12 cellular contexts compared by ENCODE assay signal in the genomic region with DNA sequence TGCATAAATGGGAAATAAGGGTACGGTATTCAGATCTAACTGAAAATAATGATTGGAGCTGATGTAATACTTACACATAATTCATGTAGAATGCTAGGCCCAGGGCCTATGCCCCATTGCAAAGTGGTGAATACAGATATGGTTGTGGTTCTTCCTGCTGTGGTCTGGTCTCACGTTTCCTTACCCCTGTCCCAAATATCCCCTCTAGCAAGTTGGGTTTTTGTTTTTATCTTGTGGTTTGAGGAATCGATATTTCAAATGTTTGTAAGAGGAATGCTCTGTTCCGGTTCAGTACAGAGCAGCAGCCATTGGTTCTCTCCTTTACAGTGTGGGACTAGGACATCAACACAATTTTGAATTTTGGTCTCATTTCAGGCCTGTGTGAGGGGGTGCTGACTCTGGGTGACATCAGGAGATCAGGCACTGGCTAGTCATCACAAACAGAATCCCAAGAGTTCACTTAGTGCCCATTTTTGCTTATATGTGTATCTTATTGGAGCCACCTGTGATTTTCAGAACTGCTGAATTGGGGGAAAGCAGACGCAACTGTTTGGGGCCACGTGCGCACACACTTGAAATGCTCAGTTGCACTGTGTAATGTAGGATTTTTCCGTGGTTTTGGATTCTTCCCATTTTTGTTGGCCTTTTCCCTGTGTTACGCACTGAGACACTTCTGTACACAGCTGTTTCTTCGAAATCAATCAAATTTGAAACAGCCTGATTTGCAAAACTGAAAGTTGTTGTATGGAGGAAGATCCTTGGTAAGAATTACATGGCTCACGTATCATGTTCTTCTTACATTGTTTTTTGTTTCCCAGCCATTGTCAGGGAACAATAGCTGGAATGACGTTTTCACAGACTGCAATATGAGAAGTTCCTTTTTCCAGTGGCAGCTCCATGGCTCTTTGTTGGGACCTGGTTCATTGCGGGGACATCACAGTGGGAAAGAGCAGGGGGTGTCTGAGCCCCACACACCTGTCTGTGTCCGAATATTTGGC. TPM values are rescaled to one million over a fixed set of nuclear protein-coding genes. Genes with fewer than 3 reads are reported as not detected.
DNase-seq lines count a peak whose midpoint lies in the region; ATAC-seq and TF ChIP-seq lines count a peak whose summit lies in the region.
"Had no signal": no experiment of that assay in that cellular context is flagged by ENCODE, and none has a peak within 500 bp of the region (broad histone marks: within the 10 kb centered on the region; RNA-seq: fewer than 3 reads in every experiment).

No MANE protein-coding gene starts in this region.

- DNase-seq in CMK (ENCODE audit: low read depth) = peak; percentile 48
- peak; percentile 48 for DNase-seq in NCI-H2029 treated with DMSO at 0.1 percent for 48 hours (lab: John Stamatoyannopoulos, UW)
- peak; percentile 23 for DNase-seq in endodermal cell
- DNase-seq in myocyte (ENCODE audit: low read depth) = peak; percentile 67
- DNase-seq in Peyer's patch = no peak
- no peak for DNase-seq in GM19240 (ENCODE audit: insufficient read length, low spot score)
- DNase-seq in stimulated activated CD8-positive, alpha-beta memory T cell treated with anti-CD3 and anti-CD28 coated beads, Interleukin-4, amount 100 ng/mL, for 48 hours = no peak
- DNase-seq: activated CD4-positive, CD25-positive, alpha-beta regulatory T cell; CD8-positive, alpha-beta T cell; right lobe of liver; SHP77 had no signal

- H3K9ac ChIP-seq in endodermal cell (ENCODE audit: extremely low read depth, low read length, poor library complexity, severe bottlenecking) = no peak overlapping the region

- TF ChIP-seq CTCF in endodermal cell (conservative IDR thresholded peaks at IDR 0.05) (no peak), Peyer's patch (IDR thresholded peaks at IDR 0.05) (no peak)

- H3K4me3 ChIP-seq in endodermal cell (ENCODE audit: low read length) (no peak overlapping the region), Peyer's patch (no peak overlapping the region)
- H3K4me3 ChIP-seq: right lobe of liver had no signal

- peak overlapping the region; percentile 26 for H3K27ac Mint-ChIP-seq in endodermal cell
- H3K27ac Mint-ChIP-seq: CD8-positive, alpha-beta T cell had no signal

- no peaks in the 10 kb centered on the region for H3K27me3 ChIP-seq in endodermal cell (ENCODE audit: control insufficient read depth, insufficient read depth, low read length, poor library complexity, severe bottlenecking)
- no peaks in the 10 kb centered on the region for H3K27me3 ChIP-seq in Peyer's patch
- H3K27me3 ChIP-seq: right lobe of liver had no signal

- no peaks in the 10 kb centered on the region for H3K9me3 Mint-ChIP-seq in endodermal cell
- H3K9me3 Mint-ChIP-seq: CD8-positive, alpha-beta T cell had no signal

- peaks cover 13% of the 10 kb centered on the region for H3K36me3 Mint-ChIP-seq in endodermal cell (ENCODE audit: low read depth)
- H3K36me3 Mint-ChIP-seq: CD8-positive, alpha-beta T cell had no signal

- no peak for TF ChIP-seq POLR2A in Peyer's patch (IDR thresholded peaks at IDR 0.05)

- H3K27ac ChIP-seq in endodermal cell (ENCODE audit: low read depth, low read length) (peak overlapping the region; percentile 79), Peyer's patch (peak overlapping the region in 1 of 4 donors; percentile 28)
- H3K27ac ChIP-seq: right lobe of liver had no signal

- no peak overlapping the region for H3K4me3 Mint-ChIP-seq in endodermal cell
- H3K4me3 Mint-ChIP-seq: CD8-positive, alpha-beta T cell had no signal

- H3K9me3 ChIP-seq in endodermal cell (ENCODE audit: control insufficient read depth, low read length) (no peaks in the 10 kb centered on the region), Peyer's patch (no peaks in the 10 kb centered on the region)
- H3K9me3 ChIP-seq: right lobe of liver had no signal

- 74 to 84% methylated on average over 12 to 13 of the region's 14 CpGs for WGBS in endodermal cell (ENCODE audit: insufficient coverage in 1 of 2, insufficient read length in 1 of 2), 2 experiments

- ATAC-seq in HG03521 (IDR thresholded peaks at IDR 0.05; ENCODE audit: unreplicated experiment) = no peak
- ATAC-seq: CD8-positive, alpha-beta T cell had no signal

- peaks cover 8% of the 10 kb centered on the region for H3K4me1 ChIP-seq in endodermal cell (ENCODE audit: control insufficient read depth, insufficient read depth, low read length)
- peaks cover 0 to 13% (median 0%) of the 10 kb centered on the region in 4 donors for H3K4me1 ChIP-seq in Peyer's patch

- peaks cover 48% of the 10 kb centered on the region for H3K4me1 Mint-ChIP-seq in endodermal cell

- peaks cover 23% of the 10 kb centered on the region for H3K36me3 ChIP-seq in endodermal cell (ENCODE audit: control insufficient read depth, insufficient read depth, low read length)
- H3K36me3 ChIP-seq in Peyer's patch = no peaks in the 10 kb centered on the region
- H3K36me3 ChIP-seq: right lobe of liver had no signal

- H3K27me3 Mint-ChIP-seq in endodermal cell (ENCODE audit: insufficient read depth) = no peaks in the 10 kb centered on the region

RNA-seq across cellular contexts. Expression of gene SH3BP4, which starts 8.6 kb away (rescaled TPM):
- total RNA-seq in endodermal cell (10 to 100 TPM; 49.1 to 53.4 TPM), myocyte (20.0 and 27.4 TPM in 2 replicates), Peyer's patch (10 to 100 TPM; 16.5 to 32.8 (median 26.4) TPM)
- 77.6 TPM for polyA plus RNA-seq in endodermal cell (2013, experiment 1 of 2)
- polyA plus RNA-seq in endodermal cell (2013, experiment 2 of 2) = 78.9 TPM
- polyA plus RNA-seq in myocyte (2012) = 41.6 TPM

Comparison
In these comparisons a context has a peak if more than half of its experiments do, and no peak if none do; other contexts are left out.
1. DNase-seq: peak in CMK (single experiment), NCI-H2029 treated with DMSO at 0.1 percent for 48 hours (single experiment), endodermal cell (single experiment) and myocyte (single experiment); none in Peyer's patch (0 of 3), GM19240 (single experiment) and stimulated activated CD8-positive, alpha-beta memory T cell treated with anti-CD3 and anti-CD28 coated beads, Interleukin-4, amount 100 ng/mL, for 48 hours (single experiment).